1 cellular context compared by ENCODE assay signal in genomic region chr5:10745133-10745532, GRCh38.
TF ChIP-seq lines count a peak whose summit lies in the region.

No MANE protein-coding gene starts in this region.

TF ChIP-seq in endothelial cell of umbilical vein, 7 proteins besides CTCF, POLR2A, EP300 and RAD21 (continued from another document):
- TF ChIP-seq JUN (IDR thresholded peaks at IDR 0.05; ENCODE audit: borderline replicate concordance, insufficient read depth, insufficient read length, low read depth) (no peak), FOS (IDR thresholded peaks at IDR 0.05; ENCODE audit: borderline replicate concordance, insufficient read depth, low read length) (no peak), MAX (IDR thresholded peaks at IDR 0.05; ENCODE audit: insufficient read depth, insufficient read length) (no peak), EZH2 (IDR thresholded peaks at IDR 0.05; ENCODE audit: borderline replicate concordance, low read depth, low read length, severe bottlenecking) (no peak), POLR2AphosphoS5 (IDR thresholded peaks at IDR 0.05; ENCODE audit: insufficient read depth, low read depth, low read length) (no peak)
